Comparison of ENCODE assay signal across 18 cellular contexts in the genomic region with DNA sequence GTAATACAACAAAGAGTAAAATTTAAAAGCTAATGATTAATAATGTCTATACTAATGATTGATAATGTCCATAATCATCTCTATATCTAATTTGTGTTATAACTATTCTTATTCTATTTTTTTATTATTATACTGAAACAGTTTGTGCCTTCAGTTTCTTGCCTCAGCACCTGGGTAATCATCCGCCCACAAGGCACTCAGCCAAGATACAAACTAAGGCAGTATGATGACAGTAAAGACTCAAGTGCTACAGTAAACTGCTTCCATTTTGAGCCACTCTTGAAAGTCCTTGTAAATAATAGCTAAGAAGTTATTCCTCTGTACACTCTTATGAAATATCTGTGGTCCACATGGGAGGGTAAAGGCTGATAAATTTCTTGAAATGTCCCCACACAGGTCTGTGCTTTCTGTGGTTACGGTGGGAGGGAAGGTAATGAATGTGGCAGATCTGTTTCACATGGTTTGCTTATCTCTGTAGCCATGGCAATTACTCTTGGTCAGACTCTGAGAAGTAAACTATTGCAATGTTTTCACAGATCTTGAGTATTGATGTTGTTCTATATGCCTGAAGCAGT.
"Had no signal": no experiment of that assay in that cellular context is flagged by ENCODE, and none has a peak within 500 bp of the region (broad histone marks: within the 10 kb centered on the region; RNA-seq: fewer than 3 reads in every experiment).

No MANE protein-coding gene starts in this region.

- H3K9me3 ChIP-seq: gastrocnemius medialis, neutrophil, sigmoid colon, transverse colon had no signal

- ATAC-seq: activated CD4-positive, CD25-positive, alpha-beta regulatory T cell treated with anti-CD3 and anti-CD28 coated beads, Interleukin-2, amount 50 U/mL, for 24 hours; activated T-cell treated with anti-CD3 and anti-CD28 coated beads, Interleukin-2, amount 50 U/mL, for 4 hours; gastrocnemius medialis had no signal

- H3K4me3 ChIP-seq: gastrocnemius medialis, sigmoid colon, transverse colon had no signal

- DNase-seq: activated CD4-positive, alpha-beta T cell treated with anti-CD3 and anti-CD28 coated beads, Interleukin-2, amount 50 U/mL, for 4 hours; activated effector memory CD4-positive, alpha-beta T cell treated with anti-CD3 and anti-CD28 coated beads, Interleukin-2, amount 50 U/mL, for 16 hours; activated T-cell treated with anti-CD3 and anti-CD28 coated beads, Interleukin-2, amount 50 U/mL, for 4 hours; amygdala; brain microvascular endothelial cell; effector memory CD4-positive, alpha-beta T cell; gastrocnemius medialis; naive B cell; posterior cingulate gyrus; sigmoid colon; stimulated activated naive CD4-positive, alpha-beta T cell; substantia nigra; transverse colon had no signal

- H3K4me3 Mint-ChIP-seq: activated naive CD8-positive, alpha-beta T cell; activated T-cell treated with anti-CD3 and anti-CD28 coated beads, Interleukin-2, amount 50 U/mL, for 4 hours; naive B cell; T-helper 2 cell treated with Interferon-gamma antibody and Interleukin-4, amounts not matched to agents 5 μg/mL and 100 μg/mL, for 36 hours had no signal

- H3K36me3 Mint-ChIP-seq: activated naive CD8-positive, alpha-beta T cell; naive B cell had no signal

- H3K27me3 ChIP-seq: brain microvascular endothelial cell, gastrocnemius medialis, neutrophil, sigmoid colon, transverse colon had no signal

- H3K4me1 Mint-ChIP-seq: naive B cell had no signal

- H3K36me3 ChIP-seq: brain microvascular endothelial cell, gastrocnemius medialis, neutrophil, sigmoid colon, transverse colon had no signal

- H3K27ac Mint-ChIP-seq: activated naive CD8-positive, alpha-beta T cell; naive B cell; T-helper 2 cell treated with Interferon-gamma antibody and Interleukin-4, amounts not matched to agents 5 μg/mL and 100 μg/mL, for 36 hours had no signal

- H3K27me3 Mint-ChIP-seq: activated naive CD8-positive, alpha-beta T cell; naive B cell had no signal

- H3K4me1 ChIP-seq: gastrocnemius medialis, sigmoid colon, transverse colon had no signal

- H3K27ac ChIP-seq: brain microvascular endothelial cell, epithelial cell of prostate, gastrocnemius medialis, neutrophil, sigmoid colon, transverse colon had no signal
